2 cellular contexts compared by ENCODE assay signal in genomic region chr9:122227576-122227903, GRCh38.
TF ChIP-seq lines count a peak whose summit lies in the region.

No MANE protein-coding gene starts in this region.

TF ChIP-seq in SK-N-SH treated with all-trans-retinoic acid at 6 μM for 48 hours, 23 proteins besides CTCF, POLR2A, EP300 and RAD21 (continued from another document):
- TF ChIP-seq ARNTL (CRISPR knock-in tag; IDR thresholded peaks at IDR 0.05; ENCODE audit: borderline replicate concordance, low read depth) (no peak), ZNF565 (CRISPR knock-in tag; conservative IDR thresholded peaks at IDR 0.05; ENCODE audit: low read depth) (no peak), GLIS3 (CRISPR knock-in tag; IDR thresholded peaks at IDR 0.05) (no peak), TCF4 (CRISPR knock-in tag; IDR thresholded peaks at IDR 0.05; ENCODE audit: borderline replicate concordance) (no peak), TOX (CRISPR knock-in tag; IDR thresholded peaks at IDR 0.05; ENCODE audit: borderline replicate concordance) (no peak), ZC3H10 (CRISPR knock-in tag; IDR thresholded peaks at IDR 0.05) (no peak)

TF ChIP-seq in endothelial cell of umbilical vein, 7 proteins besides CTCF, POLR2A, EP300 and RAD21 (continued from another document):
- TF ChIP-seq JUN (IDR thresholded peaks at IDR 0.05; ENCODE audit: borderline replicate concordance, insufficient read depth, insufficient read length, low read depth) (no peak), POLR2AphosphoS5 (IDR thresholded peaks at IDR 0.05; ENCODE audit: insufficient read depth, low read depth, low read length) (no peak), MYC (IDR thresholded peaks at IDR 0.05; ENCODE audit: low read depth, low read length) (no peak)
- TF ChIP-seq, protein P1, sequence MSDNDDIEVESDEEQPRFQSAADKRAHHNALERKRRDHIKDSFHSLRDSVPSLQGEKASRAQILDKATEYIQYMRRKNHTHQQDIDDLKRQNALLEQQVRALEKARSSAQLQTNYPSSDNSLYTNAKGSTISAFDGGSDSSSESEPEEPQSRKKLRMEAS (IDR thresholded peaks at IDR 0.05; ENCODE audit: insufficient read depth, insufficient read length): no peak
